22 cellular contexts compared by ENCODE assay signal in genomic region chr17:2789700-2790099, GRCh38. TPM values are rescaled to one million over a fixed set of nuclear protein-coding genes. Genes with fewer than 3 reads are reported as not detected.
"Had no signal": no experiment of that assay in that cellular context is flagged by ENCODE, and none has a peak within 500 bp of the region (broad histone marks: within the 10 kb centered on the region; RNA-seq: fewer than 3 reads in every experiment).

No MANE protein-coding gene starts in this region.

- H2AFZ ChIP-seq: parathyroid adenoma had no signal

- H3K27me3 ChIP-seq: thyroid gland had no signal

- H3K9me3 Mint-ChIP-seq: activated naive CD8-positive, alpha-beta T cell treated with anti-CD3 and anti-CD28 coated beads for 36 hours; activated T-cell treated with anti-CD3 and anti-CD28 coated beads, Interleukin-2, amount 50 U/mL, for 4 hours; natural killer cell; stimulated activated naive CD8-positive, alpha-beta T cell treated with anti-CD3 and anti-CD28 coated beads, Interleukin-15, Interleukin-2, amounts not matched to agents 100 ng/mL and 50 ng/mL, for 24 hours; T-helper 1 cell treated with Interleukin-12 subunit alpha and Interleukin-12 subunit beta and Interleukin-4 antibody, amounts not matched to agents 30 μg/mL and 1 μg/mL, for 36 hours had no signal

- H3K4me3 ChIP-seq: coronary artery, esophagus muscularis mucosa, heart left ventricle, thyroid gland, upper lobe of right lung had no signal

- H3K4me1 ChIP-seq: parathyroid adenoma, thyroid gland, upper lobe of right lung had no signal

- H3K27ac Mint-ChIP-seq: activated naive CD8-positive, alpha-beta T cell treated with anti-CD3 and anti-CD28 coated beads for 36 hours; natural killer cell; stimulated activated naive CD8-positive, alpha-beta T cell treated with anti-CD3 and anti-CD28 coated beads, Interleukin-15, Interleukin-2, amounts not matched to agents 100 ng/mL and 50 ng/mL, for 24 hours; T-helper 1 cell treated with Interleukin-12 subunit alpha and Interleukin-12 subunit beta and Interleukin-4 antibody, amounts not matched to agents 30 μg/mL and 1 μg/mL, for 36 hours had no signal

- H3K4me3 Mint-ChIP-seq: activated naive CD8-positive, alpha-beta T cell treated with anti-CD3 and anti-CD28 coated beads for 36 hours; activated T-cell treated with anti-CD3 and anti-CD28 coated beads, Interleukin-2, amount 50 U/mL, for 4 hours; natural killer cell; stimulated activated naive CD8-positive, alpha-beta T cell treated with anti-CD3 and anti-CD28 coated beads, Interleukin-15, Interleukin-2, amounts not matched to agents 100 ng/mL and 50 ng/mL, for 24 hours; T-helper 1 cell treated with Interleukin-12 subunit alpha and Interleukin-12 subunit beta and Interleukin-4 antibody, amounts not matched to agents 30 μg/mL and 1 μg/mL, for 36 hours had no signal

- H3K36me3 Mint-ChIP-seq: activated naive CD8-positive, alpha-beta T cell treated with anti-CD3 and anti-CD28 coated beads for 36 hours; natural killer cell had no signal

- DNase-seq: activated CD8-positive, alpha-beta memory T cell treated with anti-CD3 and anti-CD28 coated beads, Interleukin-2, amount 50 U/mL, for 48 hours; activated naive CD4-positive, alpha-beta T cell treated with Interleukin-2 at 50 U/mL for 16 hours; activated naive CD8-positive, alpha-beta T cell treated with anti-CD3 and anti-CD28 coated beads for 36 hours; activated T-cell treated with anti-CD3 and anti-CD28 coated beads, Interleukin-2, amount 50 U/mL, for 4 hours; amniotic stem cell; heart left ventricle; midbrain; natural killer cell; right cardiac atrium; stimulated activated CD4-positive, alpha-beta T cell treated with anti-CD3 and anti-CD28 coated beads, Interleukin-4, amount 100 ng/mL, for 4 hours; thyroid gland; upper lobe of right lung had no signal

- ATAC-seq: activated T-cell treated with anti-CD3 and anti-CD28 coated beads, Interleukin-2, amount 50 U/mL, for 4 hours; heart left ventricle; natural killer cell; right cardiac atrium; upper lobe of right lung had no signal

- H3K36me3 ChIP-seq: esophagus muscularis mucosa, heart left ventricle, thyroid gland, upper lobe of right lung had no signal

- H3K9ac ChIP-seq: parathyroid adenoma had no signal

- H3K79me2 ChIP-seq: parathyroid adenoma had no signal

- H3K9me3 ChIP-seq: esophagus muscularis mucosa, heart left ventricle, thyroid gland, upper lobe of right lung had no signal

- H3K27ac ChIP-seq: coronary artery, esophagus muscularis mucosa, heart left ventricle, parathyroid adenoma, thyroid gland, upper lobe of right lung, VCaP had no signal

RNA-seq across cellular contexts. Expression of gene RAP1GAP2, which starts 6.5 kb away (rescaled TPM):
- total RNA-seq: activated naive CD8-positive, alpha-beta T cell treated with anti-CD3 and anti-CD28 coated beads for 36 hours had no signal

RNA-seq across cellular contexts. Expression of gene CCDC92B, which starts 40.2 kb away (rescaled TPM):
- total RNA-seq: activated CD8-positive, alpha-beta memory T cell treated with anti-CD3 and anti-CD28 coated beads for 36 hours; activated naive CD8-positive, alpha-beta T cell treated with anti-CD3 and anti-CD28 coated beads for 36 hours; bronchial epithelial cell; liver; natural killer cell; pulmonary artery endothelial cell had no signal
- polyA plus RNA-seq: liver had no signal
